ENCODE assay signal across 19 cellular contexts in genomic region chr6:111524735-111525134, GRCh38. TPM values are rescaled to one million over a fixed set of nuclear protein-coding genes. Genes with fewer than 3 reads are reported as not detected.
DNase-seq lines count a peak whose midpoint lies in the region; ATAC-seq and TF ChIP-seq lines count a peak whose summit lies in the region.
"Had no signal": no experiment of that assay in that cellular context is flagged by ENCODE, and none has a peak within 500 bp of the region (broad histone marks: within the 10 kb centered on the region; RNA-seq: fewer than 3 reads in every experiment).

No MANE protein-coding gene starts in this region.

- H3K4me3 ChIP-seq in A673 (ENCODE audit: low read depth, low read length, poor library complexity, severe bottlenecking) (no peak overlapping the region), HEK293 (ENCODE audit: low read depth, low read length) (no peak overlapping the region)
- H3K4me3 ChIP-seq: MG63 had no signal

- no TSS peak for BruUV-seq in A673 (replicated peaks; lab: Mats Ljungman, UMichigan)

- peak; percentile 12 for DNase-seq in A673 (ENCODE audit: low spot score)
- DNase-seq in activated CD8-positive, alpha-beta memory T cell treated with anti-CD3 and anti-CD28 coated beads, Interleukin-2, amount 50 U/mL, for 4 hours = no peak
- DNase-seq in DMS153 (lab: John Stamatoyannopoulos, UW) = no peak
- DNase-seq: ACHN; CD4-positive, alpha-beta T cell; DMS53; H7; IMR-90; Karpas-422; MG63; NCI-H1092 treated with DMSO at 0.1 percent for 48 hours; NCI-H2081 treated with DMSO at 0.1 percent for 48 hours; NCI-H524 had no signal

- CTCF ChIA-PET in A673 (lab: Charles Lee) (interaction anchor here (0.7 kb wide), 1 partner anchor 337 kb away, joined by 3 read pairs; no protein-coding TSS in a partner anchor), HEK293 (lab: Yijun Ruan, JAX) (no interaction called here)

- peak overlapping the region; percentile 59 for H3K27ac ChIP-seq in A673 (ENCODE audit: low read depth, low read length, poor library complexity, severe bottlenecking)
- no peak overlapping the region for H3K27ac ChIP-seq in HEK293 (ENCODE audit: extremely low read depth, low read depth, low read length)

- peak; percentile 67 for ATAC-seq in activated T-helper 17 cell treated with anti-CD3 and anti-CD28 coated beads, Interleukin-2, amount 50 U/mL, for 72 hours (replicated peaks)
- ATAC-seq in SK-N-SH treated with all-trans-retinoic acid at 6 μM for 48 hours (no peak), GM21723 (IDR thresholded peaks at IDR 0.05; ENCODE audit: unreplicated experiment) (no peak)

- no peaks in the 10 kb centered on the region for H3K27me3 Mint-ChIP-seq in activated T-helper 17 cell treated with anti-CD3 and anti-CD28 coated beads, Interleukin-2, amount 50 U/mL, for 72 hours
- H3K27me3 Mint-ChIP-seq in nephron (ENCODE audit: low read depth) = no peaks in the 10 kb centered on the region
- H3K27me3 Mint-ChIP-seq: B cell; CD4-positive, alpha-beta T cell had no signal

- intact Hi-C loops in A673 (cut with micrococcal nuclease; ENCODE audit: unreplicated experiment) = no loop called here

- H3K4me3 Mint-ChIP-seq in activated T-helper 17 cell treated with anti-CD3 and anti-CD28 coated beads, Interleukin-2, amount 50 U/mL, for 72 hours = no peak overlapping the region
- no peak overlapping the region for H3K4me3 Mint-ChIP-seq in nephron
- H3K4me3 Mint-ChIP-seq: B cell; CD4-positive, alpha-beta T cell had no signal

- TF ChIP-seq CTCF in A673 (conservative IDR thresholded peaks at IDR 0.05; ENCODE audit: low read depth, low read length) (no peak), HEK293 (tag by site-specific recombination; IDR thresholded peaks at IDR 0.05) (no peak), nephron (IDR thresholded peaks at IDR 0.05; ENCODE audit: unreplicated experiment in 3 of 3) (no peak)

- H3K9me3 Mint-ChIP-seq in activated T-helper 17 cell treated with anti-CD3 and anti-CD28 coated beads, Interleukin-2, amount 50 U/mL, for 72 hours = no peaks in the 10 kb centered on the region
- peaks cover 12% of the 10 kb centered on the region for H3K9me3 Mint-ChIP-seq in nephron
- H3K9me3 Mint-ChIP-seq: CD4-positive, alpha-beta T cell had no signal

- H3K27me3 ChIP-seq in A673 (replicated peaks; ENCODE audit: insufficient read depth, low read depth, low read length, poor library complexity) = no peaks in the 10 kb centered on the region
- H3K27me3 ChIP-seq: MG63 had no signal

- H3K4me1 ChIP-seq in A673 (ENCODE audit: insufficient read depth, low read length, poor library complexity, severe bottlenecking) (peaks cover 35% of the 10 kb centered on the region), HEK293 (ENCODE audit: control insufficient read depth, insufficient read depth, low read length) (peaks cover 3% of the 10 kb centered on the region; the same call in 1 of the 2 replicates)

- peaks cover 12% of the 10 kb centered on the region for H3K4me1 Mint-ChIP-seq in activated T-helper 17 cell treated with anti-CD3 and anti-CD28 coated beads, Interleukin-2, amount 50 U/mL, for 72 hours
- H3K4me1 Mint-ChIP-seq in nephron = peaks cover 39% of the 10 kb centered on the region

- H3K36me3 Mint-ChIP-seq in activated T-helper 17 cell treated with anti-CD3 and anti-CD28 coated beads, Interleukin-2, amount 50 U/mL, for 72 hours (ENCODE audit: low read depth) = no peaks in the 10 kb centered on the region
- H3K36me3 Mint-ChIP-seq in nephron (ENCODE audit: low read depth) = peaks cover 16% of the 10 kb centered on the region

- POLR2A ChIA-PET in A673 (lab: Charles Lee; ENCODE audit: low non-redundant PET) = no interaction called here
- POLR2A ChIA-PET in HEK293 (lab: Yijun Ruan, JAX) = no interaction called here

- peak overlapping the region; percentile 42 for H3K27ac Mint-ChIP-seq in activated T-helper 17 cell treated with anti-CD3 and anti-CD28 coated beads, Interleukin-2, amount 50 U/mL, for 72 hours
- peak overlapping the region; percentile 43 to 72 (median 50) for H3K27ac Mint-ChIP-seq in nephron
- H3K27ac Mint-ChIP-seq: B cell; CD4-positive, alpha-beta T cell had no signal

- peaks cover 5% of the 10 kb centered on the region for H3K9me3 ChIP-seq in A673 (ENCODE audit: low read depth, low read length, poor library complexity, severe bottlenecking)
- H3K9me3 ChIP-seq in HEK293 (ENCODE audit: control insufficient read depth, insufficient read depth, low read depth, low read length) = no peaks in the 10 kb centered on the region

- H3K36me3 ChIP-seq in A673 (ENCODE audit: insufficient read depth, low read length, poor library complexity, severe bottlenecking) (no peaks in the 10 kb centered on the region), HEK293 (ENCODE audit: control insufficient read depth in 2 of 2, insufficient read depth in 1 of 2, low read length in 2 of 2) (no peaks in the 10 kb centered on the region)
- H3K36me3 ChIP-seq: MG63 had no signal

TF ChIP-seq in HEK293, 187 proteins besides CTCF, POLR2A, EP300 and RAD21:
- TF ChIP-seq PRDM6 (tag by site-specific recombination; IDR thresholded peaks at IDR 0.05) (peak; percentile 41), ZBTB1 (tag by site-specific recombination; IDR thresholded peaks at IDR 0.05) (no peak)

TF ChIP-seq in SK-N-SH treated with all-trans-retinoic acid at 6 μM for 48 hours, 23 proteins besides CTCF, POLR2A, EP300 and RAD21:
- TF ChIP-seq CSDC2 (CRISPR knock-in tag; IDR thresholded peaks at IDR 0.05) (no peak), TCF4 (CRISPR knock-in tag; IDR thresholded peaks at IDR 0.05; ENCODE audit: borderline replicate concordance) (no peak), ZNF70 (CRISPR knock-in tag; IDR thresholded peaks at IDR 0.05) (no peak), ESRRG (CRISPR knock-in tag; IDR thresholded peaks at IDR 0.05) (no peak), ISL1 (CRISPR knock-in tag; IDR thresholded peaks at IDR 0.05) (no peak), OSR1 (CRISPR knock-in tag; IDR thresholded peaks at IDR 0.05) (no peak), BACH2 (CRISPR knock-in tag; IDR thresholded peaks at IDR 0.05; ENCODE audit: borderline replicate concordance) (no peak), GLIS3 (CRISPR knock-in tag; IDR thresholded peaks at IDR 0.05) (no peak), ARNTL (CRISPR knock-in tag; IDR thresholded peaks at IDR 0.05; ENCODE audit: borderline replicate concordance, low read depth) (no peak), CSRNP3 (CRISPR knock-in tag; IDR thresholded peaks at IDR 0.05) (no peak)

RNA-seq across cellular contexts. Expression of gene REV3L, which starts 41.7 kb away (rescaled TPM):
- total RNA-seq in A673 (2021) = 24.0 and 25.3 TPM in 2 replicates
- 10 to 100 TPM; 20.7 to 23.7 TPM for total RNA-seq in activated T-helper 17 cell treated with anti-CD3 and anti-CD28 coated beads, Interleukin-2, amount 50 U/mL, for 72 hours
